Comparison of ENCODE assay signal across 8 cellular contexts in the genomic region with DNA sequence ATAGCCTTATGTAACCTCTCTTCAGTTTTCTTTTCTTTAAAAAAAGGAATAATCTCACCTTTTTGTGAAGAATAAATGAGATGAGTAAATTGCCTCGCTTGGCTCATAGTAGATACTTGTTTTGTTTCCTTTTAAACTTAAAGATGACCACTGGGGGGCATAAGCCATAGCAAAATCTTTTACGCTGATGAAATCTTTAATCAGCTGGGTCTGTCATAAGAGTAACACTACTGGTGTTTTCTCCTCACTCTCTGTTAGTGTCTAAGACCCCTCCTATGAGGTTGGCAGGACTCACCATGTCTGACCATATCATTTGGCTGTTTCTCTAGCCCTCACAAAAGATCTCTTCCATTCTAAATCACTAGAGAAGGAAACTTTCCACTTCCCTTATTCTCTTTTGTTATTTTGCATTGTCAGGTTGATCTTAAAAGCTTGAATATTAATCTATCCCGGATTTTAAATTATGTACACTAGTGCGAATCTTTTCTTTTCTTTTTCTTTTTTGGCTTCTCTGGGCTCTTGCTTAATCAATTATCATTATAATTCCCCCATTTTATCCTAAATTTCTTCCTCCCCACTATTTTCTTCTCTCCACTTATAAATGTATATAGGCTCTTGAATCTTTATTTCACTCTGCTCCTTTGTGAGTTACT. TPM values are rescaled to one million over a fixed set of nuclear protein-coding genes. Genes with fewer than 3 reads are reported as not detected.
DNase-seq lines count a peak whose midpoint lies in the region; ATAC-seq and TF ChIP-seq lines count a peak whose summit lies in the region.

No MANE protein-coding gene starts in this region.

- no peak overlapping the region for H3K27ac ChIP-seq in IMR-90 (ENCODE audit: insufficient read depth, low read length)
- H3K27ac ChIP-seq in right lobe of liver = no peak overlapping the region

- no peak overlapping the region for H2BK5ac ChIP-seq in IMR-90 (ENCODE audit: low read depth, low read length, poor library complexity, severe bottlenecking)

- no peak overlapping the region for H2AK9ac ChIP-seq in IMR-90 (replicated peaks; ENCODE audit: low read depth, low read length, poor library complexity)

- H3K9me3 ChIP-seq in IMR-90 (ENCODE audit: control insufficient read depth, insufficient read depth, low read length) (no peaks in the 10 kb centered on the region), right lobe of liver (no peaks in the 10 kb centered on the region)

- BruUV-seq in IMR-90 (replicated peaks; lab: Mats Ljungman, UMichigan) = no TSS peak

- no peak for DNase-seq in GM12864 (ENCODE audit: low read depth)
- peak; percentile 62 for DNase-seq in IMR-90
- DNase-seq in activated naive CD4-positive, alpha-beta T cell treated with anti-CD3 and anti-CD28 coated beads, Interleukin-2, amount 50 U/mL, for 72 hours (ENCODE audit: low spot score in 2 of 2) = no peak
- no peak for DNase-seq in right lobe of liver
- no peak for DNase-seq in NCI-H1048 (lab: John Stamatoyannopoulos, UW)
- DNase-seq in effector CD4-positive, alpha-beta T cell = no peak
- no peak for DNase-seq in stimulated activated CD4-positive, alpha-beta T cell treated with anti-CD3 and anti-CD28 coated beads, Interleukin-2, amount 100 ng/mL, for 24 hours

- in situ Hi-C loops in IMR-90 (cut with MboI; ENCODE audit: low sequenced_read_pairs) = no loop called here

- H3K4ac ChIP-seq in IMR-90 (ENCODE audit: low read depth, low read length) = peak overlapping the region; percentile 78; the same call in 1 of the 2 replicates

- no peaks in the 10 kb centered on the region for H3K9me3 Mint-ChIP-seq in activated naive CD4-positive, alpha-beta T cell treated with anti-CD3 and anti-CD28 coated beads, Interleukin-2, amount 50 U/mL, for 72 hours

- H3K9ac ChIP-seq in IMR-90 (ENCODE audit: low read depth, low read length) = no peak overlapping the region; the same call in 1 of the 2 replicates

- peak; percentile 25; the same call in 1 of the 2 replicates for TF ChIP-seq RAD21 in IMR-90 (IDR thresholded peaks at IDR 0.05; ENCODE audit: low read length)

- no peak overlapping the region for H4K91ac ChIP-seq in IMR-90 (ENCODE audit: insufficient read depth, low read depth, low read length)

- CTCF ChIA-PET in IMR-90 (lab: Yijun Ruan, JAX) = interaction anchor here (0.8 to 1.1 kb wide), 3 partner anchors 8 to 11 kb away, joined by 4 to 6 read pairs (median 5); no protein-coding TSS in a partner anchor

- H3K9me1 ChIP-seq in IMR-90 (ENCODE audit: insufficient read depth, low read length) = no peaks in the 10 kb centered on the region

- H3K36me3 Mint-ChIP-seq in activated naive CD4-positive, alpha-beta T cell treated with anti-CD3 and anti-CD28 coated beads, Interleukin-2, amount 50 U/mL, for 72 hours = peaks cover 0 to 7% of the 10 kb centered on the region in 2 donors

- peak overlapping the region; percentile 68; the same call in 1 of the 2 replicates for H2BK120ac ChIP-seq in IMR-90 (ENCODE audit: low read depth, low read length)

- peak overlapping the region in 1 of 2 donors; percentile 74 for H3K27ac Mint-ChIP-seq in activated naive CD4-positive, alpha-beta T cell treated with anti-CD3 and anti-CD28 coated beads, Interleukin-2, amount 50 U/mL, for 72 hours

- ATAC-seq in IMR-90 (ENCODE audit: low read depth) = peak; percentile 79
- ATAC-seq in activated naive CD4-positive, alpha-beta T cell treated with anti-CD3 and anti-CD28 coated beads, Interleukin-2, amount 50 U/mL, for 72 hours = peak; percentile 84 to 96
- peak; percentile 85 to 92 (median 88) for ATAC-seq in right lobe of liver
- ATAC-seq in GM21723 (IDR thresholded peaks at IDR 0.05; ENCODE audit: unreplicated experiment) = no peak

- no peak overlapping the region for H3K4me2 ChIP-seq in IMR-90 (ENCODE audit: low read depth, low read length)

- H3K4me1 ChIP-seq in IMR-90 (ENCODE audit: control insufficient read depth, insufficient read depth, low read length) (peaks cover 2% of the 10 kb centered on the region; the same call in 1 of the 2 replicates), right lobe of liver (no peaks in the 10 kb centered on the region)

- H4K20me1 ChIP-seq in IMR-90 (ENCODE audit: insufficient read depth, low read length) = no peaks in the 10 kb centered on the region

- H3K14ac ChIP-seq in IMR-90 (replicated peaks; ENCODE audit: low read depth, low read length) = peak overlapping the region; percentile 84

- H2AFZ ChIP-seq in IMR-90 (replicated peaks; ENCODE audit: low read length, poor library complexity) = no peak overlapping the region

- WGBS in IMR-90 (ENCODE audit: extremely low coverage in 2 of 2, insufficient read length in 1 of 2), 2 experiments = no CpG with 5 or more reads among the region's 4 CpGs
- 22% methylated on average over 4 of the region's 4 CpGs for WGBS in right lobe of liver (ENCODE audit: insufficient coverage, low coverage, low lambda C conversion rate, missing lambda C conversion rate)

- H4K8ac ChIP-seq in IMR-90 (ENCODE audit: low read depth in 2 of 2, low read length in 2 of 2) = peak overlapping the region in 1 of 2 experiments; percentile 85; a peak in 2 of 4 replicates

- H3K4me3 ChIP-seq in GM12864 (ENCODE audit: low read depth, low read length) (no peak overlapping the region), IMR-90 (ENCODE audit: insufficient read depth, low read depth, low read length) (no peak overlapping the region), right lobe of liver (no peak overlapping the region)

- H3K79me1 ChIP-seq in IMR-90 (ENCODE audit: low read depth in 1 of 2, low read length in 2 of 2) = no peaks in the 10 kb centered on the region

- H3K36me3 ChIP-seq in IMR-90 (ENCODE audit: control insufficient read depth, insufficient read depth, low read length) = no peaks in the 10 kb centered on the region
- H3K36me3 ChIP-seq in right lobe of liver = no peaks in the 10 kb centered on the region

- TF ChIP-seq CTCF in GM12864 (IDR thresholded peaks at IDR 0.05; ENCODE audit: low read depth, low read length, missing control alignments) = peak; percentile 45
- TF ChIP-seq CTCF in IMR-90 (conservative IDR thresholded peaks at IDR 0.05; ENCODE audit: low read depth, low read length) = peak; percentile 57
- TF ChIP-seq CTCF in right lobe of liver (IDR thresholded peaks at IDR 0.05) = peak; percentile 50 to 57 (median 56)

- H3K27me3 ChIP-seq in IMR-90 (ENCODE audit: control insufficient read depth, insufficient read depth, low read length) = no peaks in the 10 kb centered on the region
- no peaks in the 10 kb centered on the region for H3K27me3 ChIP-seq in right lobe of liver

- peak overlapping the region; percentile 86; the same call in 1 of the 2 replicates for H2BK20ac ChIP-seq in IMR-90 (ENCODE audit: low read depth, low read length)

- dilution Hi-C loops in IMR-90 (cut with HindIII; ENCODE audit: low sequenced_read_pairs, unreplicated experiment) = no loop called here

- no peak overlapping the region; the same call in 1 of the 2 replicates for H3K18ac ChIP-seq in IMR-90 (ENCODE audit: low read depth, low read length)

- 0 out of 2 replicates have a peak overlapping the region, but pooled peaks have one; percentile 23 for H3K23ac ChIP-seq in IMR-90 (ENCODE audit: low read depth, low read length)

- intact Hi-C loops in IMR-90 (cut with micrococcal nuclease) (no loop called here), right lobe of liver (cut with DNase I) (no loop called here)

- H2BK15ac ChIP-seq in IMR-90 (ENCODE audit: low read depth, low read length) = no peak overlapping the region

- no peak overlapping the region for H2AK5ac ChIP-seq in IMR-90 (ENCODE audit: low read depth, low read length)

- TF ChIP-seq POLR2A in IMR-90 (IDR thresholded peaks at IDR 0.05; ENCODE audit: low read depth, low read length) (no peak), right lobe of liver (IDR thresholded peaks at IDR 0.05) (no peak)

- no peak overlapping the region for H4K5ac ChIP-seq in IMR-90 (ENCODE audit: low read depth, low read length)

- no peak overlapping the region for H3K56ac ChIP-seq in IMR-90 (ENCODE audit: extremely low read depth, insufficient read depth, low read length)

- POLR2A ChIA-PET in IMR-90 (lab: Charles Lee; ENCODE audit: unreplicated experiment) = interaction anchor here (0.5 to 0.7 kb wide), 2 partner anchors 8 to 10 kb away, joined by 6 to 9 read pairs; no protein-coding TSS in a partner anchor

RNA-seq across cellular contexts. Expression of a gene that starts 12.5 kb away (rescaled TPM):
- total RNA-seq in IMR-90 (2012; rRNA removed) (0.28 and 0.36 TPM in 2 replicates), right lobe of liver (1 to 10 TPM in 4 of 6 experiments, under 1 TPM in 2; 0.81 to 5.9 (median 4.4) TPM)
- polyA plus RNA-seq in IMR-90 (2012; rRNA removed) = 0.47 and 0.65 TPM in 2 replicates
- 0.11 and 0.18 TPM in 2 replicates for polyA plus RNA-seq in IMR-90 (2012; cell fraction: cytosol; rRNA removed)
- polyA plus RNA-seq in IMR-90 (2012; cell fraction: nucleus; rRNA removed; ENCODE audit: low replicate concordance) = 1.4 and 1.9 TPM in 2 replicates
- 10 to 100 TPM; 33.3 to 54.2 TPM for total RNA-seq in activated naive CD4-positive, alpha-beta T cell treated with anti-CD3 and anti-CD28 coated beads, Interleukin-2, amount 50 U/mL, for 72 hours

RNA-seq across cellular contexts. Expression of a gene that starts 13.0 kb away (rescaled TPM):
- total RNA-seq in IMR-90 (2012; rRNA removed) = 1.4 and 1.8 TPM in 2 replicates
- polyA plus RNA-seq in IMR-90 (2012; rRNA removed) = 5.7 and 6.0 TPM in 2 replicates
- polyA plus RNA-seq in IMR-90 (2012; cell fraction: cytosol; rRNA removed) = 2.1 and 2.2 TPM in 2 replicates
- polyA plus RNA-seq in IMR-90 (2012; cell fraction: nucleus; rRNA removed; ENCODE audit: low replicate concordance) = 27.1 and 61.9 TPM in 2 replicates
- total RNA-seq in activated naive CD4-positive, alpha-beta T cell treated with anti-CD3 and anti-CD28 coated beads, Interleukin-2, amount 50 U/mL, for 72 hours = 10 to 100 TPM in 1 of 2 donors, 1 to 10 TPM in 1; 7.0 to 18.9 TPM
- total RNA-seq in right lobe of liver = under 1 TPM in 2 of 6 experiments, not detected in 4; 0.35 to 0.40 TPM

RNA-seq across cellular contexts. Expression of a gene that starts 21.8 kb away (rescaled TPM):
- total RNA-seq in IMR-90 (2012; rRNA removed) (0.90 and 1.1 TPM in 2 replicates), right lobe of liver (1 to 10 TPM in 1 of 6 experiments, under 1 TPM in 4, not detected in 1; 0.12 to 1.1 (median 0.56) TPM)
- polyA plus RNA-seq in IMR-90 (2012; rRNA removed) = 7.3 and 8.5 TPM in 2 replicates
- polyA plus RNA-seq in IMR-90 (2012; cell fraction: cytosol; rRNA removed) = 7.1 and 9.8 TPM in 2 replicates
- 11.3 and 13.2 TPM in 2 replicates for polyA plus RNA-seq in IMR-90 (2012; cell fraction: nucleus; rRNA removed; ENCODE audit: low replicate concordance)
- total RNA-seq in activated naive CD4-positive, alpha-beta T cell treated with anti-CD3 and anti-CD28 coated beads, Interleukin-2, amount 50 U/mL, for 72 hours = 10 to 100 TPM in 1 of 2 donors, 1 to 10 TPM in 1; 7.7 to 12.5 TPM

RNA-seq across cellular contexts. Expression of a gene that starts 29.6 kb away (rescaled TPM):
- total RNA-seq in IMR-90 (2012; rRNA removed) (not detected in 2 replicates), right lobe of liver (under 1 TPM in 3 of 6 experiments, not detected in 3; 0.17 to 0.89 (median 0.37) TPM)
- polyA plus RNA-seq in IMR-90 (2012; rRNA removed) = not detected in 2 replicates
- not detected in 2 replicates for polyA plus RNA-seq in IMR-90 (2012; cell fraction: cytosol; rRNA removed)
- 0.05 TPM in 1 of 2 replicates, not detected in the other for polyA plus RNA-seq in IMR-90 (2012; cell fraction: nucleus; rRNA removed; ENCODE audit: low replicate concordance)
- total RNA-seq in activated naive CD4-positive, alpha-beta T cell treated with anti-CD3 and anti-CD28 coated beads, Interleukin-2, amount 50 U/mL, for 72 hours = 10 to 100 TPM; 20.8 to 30.6 TPM

RNA-seq across cellular contexts. Expression of a gene that starts 31.7 kb away (rescaled TPM):
- total RNA-seq in IMR-90 (2012; rRNA removed) (4.4 and 4.5 TPM in 2 replicates), right lobe of liver (10 to 100 TPM in 4 of 6 experiments, 1 to 10 TPM in 2; 8.2 to 14.6 (median 10.3) TPM)
- polyA plus RNA-seq in IMR-90 (2012; rRNA removed) = 14.1 and 15.9 TPM in 2 replicates
- polyA plus RNA-seq in IMR-90 (2012; cell fraction: cytosol; rRNA removed) = 6.7 and 16.7 TPM in 2 replicates
- polyA plus RNA-seq in IMR-90 (2012; cell fraction: nucleus; rRNA removed; ENCODE audit: low replicate concordance) = 41.4 and 101 TPM in 2 replicates
- 10 to 100 TPM; 17.1 to 32.8 TPM for total RNA-seq in activated naive CD4-positive, alpha-beta T cell treated with anti-CD3 and anti-CD28 coated beads, Interleukin-2, amount 50 U/mL, for 72 hours

Comparison
In these comparisons a context has a peak if more than half of its experiments do, and no peak if none do; other contexts are left out.
1. RNA of a gene that starts 12.5 kb away (total RNA-seq): 33.3 to 54.2 TPM in activated naive CD4-positive, alpha-beta T cell treated with anti-CD3 and anti-CD28 coated beads, Interleukin-2, amount 50 U/mL, for 72 hours; 0.81 to 5.9 TPM in right lobe of liver and 0.28 to 0.36 TPM in IMR-90; every median in the first group is over 4 times any median in the second.
2. Peak in every context shown above with its lines, with median percentiles within 50 percentile points of each other: CTCF ChIP-seq.